ENCODE assay signal across 27 cellular contexts in the genomic region with DNA sequence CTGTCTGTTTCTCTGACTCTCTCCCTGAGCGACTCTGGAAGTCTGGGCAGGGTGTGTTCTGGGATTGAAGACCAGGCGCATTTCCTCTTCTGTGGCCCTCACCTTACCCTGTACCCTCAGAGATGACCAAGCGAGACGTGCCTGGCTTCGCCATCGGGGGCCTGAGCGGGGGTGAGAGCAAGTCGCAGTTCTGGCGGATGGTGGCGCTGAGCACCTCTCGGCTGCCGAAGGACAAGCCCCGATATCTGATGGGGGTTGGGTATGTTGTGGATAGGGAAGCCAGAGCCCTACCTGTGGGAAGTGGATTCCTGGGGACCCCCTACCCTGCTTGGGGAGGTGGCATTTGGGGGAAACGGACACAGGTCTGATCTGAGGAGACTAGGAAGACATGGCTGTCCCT. TPM values are rescaled to one million over a fixed set of nuclear protein-coding genes. Genes with fewer than 3 reads are reported as not detected.
DNase-seq lines count a peak whose midpoint lies in the region; ATAC-seq, FAIRE-seq and TF ChIP-seq lines count a peak whose summit lies in the region.
"Had no signal": no experiment of that assay in that cellular context is flagged by ENCODE, and none has a peak within 500 bp of the region (broad histone marks: within the 10 kb centered on the region; RNA-seq: fewer than 3 reads in every experiment).

No MANE protein-coding gene starts in this region.

- no peak for TF ChIP-seq EP300 in K562 (IDR thresholded peaks at IDR 0.05; ENCODE audit: low read length)
- no peak for TF ChIP-seq EP300 in transverse colon (IDR thresholded peaks at IDR 0.05; ENCODE audit: low read depth)

- H3K9ac ChIP-seq in IMR-90 (ENCODE audit: low read depth, low read length) (no peak overlapping the region), K562 (ENCODE audit: insufficient read depth in 1 of 2, low read depth in 2 of 2, low read length in 2 of 2) (no peak overlapping the region; a peak in 1 of 4 replicates)
- H3K9ac ChIP-seq: neural progenitor cell had no signal

- no peak overlapping the region for H2AFZ ChIP-seq in IMR-90 (replicated peaks; ENCODE audit: low read length, poor library complexity)
- no peak overlapping the region for H2AFZ ChIP-seq in K562 (ENCODE audit: low read depth, low read length)
- H2AFZ ChIP-seq: neural progenitor cell had no signal

- H3K27me3 ChIP-seq in IMR-90 (ENCODE audit: control insufficient read depth, insufficient read depth, low read length) (no peaks in the 10 kb centered on the region), K562 (ENCODE audit: control insufficient read depth in 2 of 2, insufficient read depth in 2 of 2, low read length in 2 of 2) (no peaks in the 10 kb centered on the region), transverse colon (no peaks in the 10 kb centered on the region)
- H3K27me3 ChIP-seq: BLaER1 treated with 17β-estradiol and CSF1 and Interleukin-3, amounts not matched to agents 10 nM and 100 nM; brain microvascular endothelial cell; neural progenitor cell; tibial artery had no signal

- H3K9me1 ChIP-seq in IMR-90 (ENCODE audit: insufficient read depth, low read length) (0 out of 2 replicates have a peak, but pooled peaks cover 4% of the 10 kb centered on the region), K562 (ENCODE audit: control insufficient read depth, insufficient read depth, low read length) (no peaks in the 10 kb centered on the region)

- H3K36me3 ChIP-seq in IMR-90 (ENCODE audit: control insufficient read depth, insufficient read depth, low read length) = peaks cover 12% of the 10 kb centered on the region
- H3K36me3 ChIP-seq in K562 (ENCODE audit: control insufficient read depth, insufficient read depth, low read length) = peaks cover 28% of the 10 kb centered on the region; the same call in 1 of the 3 replicates
- H3K36me3 ChIP-seq in transverse colon = no peaks in the 10 kb centered on the region
- H3K36me3 ChIP-seq: neural progenitor cell, prostate gland had no signal

- no peak overlapping the region for H2BK15ac ChIP-seq in IMR-90 (ENCODE audit: low read depth, low read length)

- no peak overlapping the region for H3K4me2 ChIP-seq in IMR-90 (ENCODE audit: low read depth, low read length)
- H3K4me2 ChIP-seq in K562 (ENCODE audit: insufficient read depth, low read length) = no peak overlapping the region
- H3K4me2 ChIP-seq: neural progenitor cell had no signal

- no peak overlapping the region for H2BK120ac ChIP-seq in IMR-90 (ENCODE audit: low read depth, low read length)

- peak overlapping the region; percentile 19 for H2AK9ac ChIP-seq in IMR-90 (replicated peaks; ENCODE audit: low read depth, low read length, poor library complexity)

- H3K56ac ChIP-seq in IMR-90 (ENCODE audit: extremely low read depth, insufficient read depth, low read length) = no peak overlapping the region

- H3K4me1 ChIP-seq in IMR-90 (ENCODE audit: control insufficient read depth, insufficient read depth, low read length) (no peaks in the 10 kb centered on the region), K562 (replicated peaks in 1 of 2; ENCODE audit: control insufficient read depth in 2 of 2, insufficient read depth in 2 of 2, low read length in 2 of 2) (peaks cover under 1 to 17% of the 10 kb centered on the region in 2 experiments; a peak in 3 of 5 replicates), transverse colon (peaks cover 4 to 15% (median 12%) of the 10 kb centered on the region in 4 donors)
- H3K4me1 ChIP-seq: neural progenitor cell, prostate gland had no signal

- no peak overlapping the region for H4K5ac ChIP-seq in IMR-90 (ENCODE audit: low read depth, low read length)

- no peak overlapping the region for H2AK5ac ChIP-seq in IMR-90 (ENCODE audit: low read depth, low read length)

- intact Hi-C loops in IMR-90 (cut with micrococcal nuclease) (loop anchor here (10.0 kb wide), 1 partner anchor 63 kb away; no protein-coding TSS in a partner anchor), K562 (cut with micrococcal nuclease) (no loop called here), transverse colon (cut with DNase I; ENCODE audit: low total_unique reads) (no loop called here)

- POLR2A ChIA-PET in IMR-90 (lab: Charles Lee; ENCODE audit: unreplicated experiment) = no interaction called here
- POLR2A ChIA-PET in K562 (lab: Yijun Ruan, JAX) = no interaction called here

- H4K8ac ChIP-seq in IMR-90 (ENCODE audit: low read depth in 2 of 2, low read length in 2 of 2) = no peak overlapping the region

- no peak overlapping the region for H4K91ac ChIP-seq in IMR-90 (ENCODE audit: insufficient read depth, low read depth, low read length)

- in situ Hi-C loops in IMR-90 (cut with MboI; ENCODE audit: low sequenced_read_pairs) = no loop called here
- in situ Hi-C loops in K562 (cut with MboI) = no loop called here
- in situ Hi-C loops in transverse colon (cut with MboI; ENCODE audit: low pct_ligation_motif_present in 1 of 4, low pct_unique_long_range_greater_than_20kb in 1 of 4, low sequenced_read_pairs in 3 of 4) = loop anchor here (5.0 to 25.0 kb wide), 4 partner anchors 53 to 155 kb away; a partner anchor contains a TSS

- no peak overlapping the region for H2BK20ac ChIP-seq in IMR-90 (ENCODE audit: low read depth, low read length)

- H3K4me3 ChIP-seq in IMR-90 (ENCODE audit: insufficient read depth, low read depth, low read length) (no peak overlapping the region), K562 (no peak overlapping the region), transverse colon (peak overlapping the region in 2 of 4 donors; percentile 9 to 39)
- H3K4me3 ChIP-seq: BLaER1 treated with 17β-estradiol and CSF1 and Interleukin-3, amounts not matched to agents 10 nM and 100 nM; neural progenitor cell; prostate gland; tibial artery had no signal

- TF ChIP-seq POLR2A in IMR-90 (IDR thresholded peaks at IDR 0.05; ENCODE audit: low read depth, low read length) = no peak
- no peak for TF ChIP-seq POLR2A in K562 (conservative IDR thresholded peaks at IDR 0.05)
- TF ChIP-seq POLR2A in transverse colon (IDR thresholded peaks at IDR 0.05) = no peak

- no peak overlapping the region for H3K18ac ChIP-seq in IMR-90 (ENCODE audit: low read depth, low read length)

- H3K9me3 ChIP-seq in IMR-90 (ENCODE audit: control insufficient read depth, insufficient read depth, low read length) = no peaks in the 10 kb centered on the region
- H3K9me3 ChIP-seq in K562 (replicated peaks; ENCODE audit: control insufficient read depth, insufficient read depth, low read depth, low read length) = no peaks in the 10 kb centered on the region
- H3K9me3 ChIP-seq in transverse colon = no peaks in the 10 kb centered on the region
- H3K9me3 ChIP-seq: BLaER1 treated with 17β-estradiol and CSF1 and Interleukin-3, amounts not matched to agents 10 nM and 100 nM; prostate gland; tibial artery had no signal

- H3K79me2 ChIP-seq in K562 (ENCODE audit: control insufficient read depth, insufficient read depth, low read length) = no peaks in the 10 kb centered on the region

- no peak overlapping the region for H3K4ac ChIP-seq in IMR-90 (ENCODE audit: low read depth, low read length)

- TF ChIP-seq RAD21 in IMR-90 (IDR thresholded peaks at IDR 0.05; ENCODE audit: low read length) (no peak), K562 (CRISPR knock-in tag; conservative IDR thresholded peaks at IDR 0.05 in 1 of 2, IDR thresholded peaks at IDR 0.05 in 1 of 2) (no peak)

- 62% methylated on average over 12 of the region's 14 CpGs; no CpG with 5 or more reads in 1 of the 2 experiments for WGBS in IMR-90 (ENCODE audit: extremely low coverage in 2 of 2, insufficient read length in 1 of 2), 2 experiments
- WGBS in K562 (ENCODE audit: insufficient coverage, low coverage, missing lambda C conversion rate) = 89% methylated on average over 13 of the region's 14 CpGs
- WGBS in transverse colon (ENCODE audit: low coverage in 1 of 2), 2 donors = 61 to 64% methylated on average over 11 to 14 of the region's 14 CpGs

- DNase-seq in IMR-90 (no peak), K562 (ENCODE audit: extremely low read depth in 1 of 4, low spot score in 3 of 4) (no peak), left lobe of liver (ENCODE audit: low spot score) (no peak), transverse colon (peak; percentile 44), DMS53 treated with DMSO at 0.1 percent for 48 hours (lab: John Stamatoyannopoulos, UW; ENCODE audit: unreplicated experiment) (no peak), NCI-H1048 (lab: John Stamatoyannopoulos, UW) (no peak), RCC 7860 (ENCODE audit: low spot score) (no peak)
- DNase-seq: activated naive CD4-positive, alpha-beta T cell treated with anti-CD3 and anti-CD28 coated beads for 36 hours; brain microvascular endothelial cell; COR-L47; hippocampal formation; mammary epithelial cell; NCI-H146; NCI-H2107; NCI-H748 treated with DMSO at 0.1 percent for 48 hours; RPMI8226; stimulated activated CD4-positive, alpha-beta T cell treated with anti-CD3 and anti-CD28 coated beads, Interleukin-12 subunit alpha, Interleukin-12 subunit beta, amount 100 ng/mL, for 4 hours; stimulated activated CD4-positive, alpha-beta T cell treated with anti-CD3 and anti-CD28 coated beads, Interleukin-2, amount 100 ng/mL, for 48 hours; T1000; tibial artery had no signal

- TF ChIP-seq CTCF in IMR-90 (conservative IDR thresholded peaks at IDR 0.05; ENCODE audit: low read depth, low read length) (no peak), K562 (IDR thresholded peaks at IDR 0.05 in 2 of 3, conservative IDR thresholded peaks at IDR 0.05 in 1 of 3; ENCODE audit: insufficient read depth in 2 of 3, low read depth in 1 of 3, low read length in 3 of 3) (no peak), transverse colon (IDR thresholded peaks at IDR 0.05) (peak in 4 of 5 experiments; percentile 15 to 55 (median 27))

- H3K27ac ChIP-seq in IMR-90 (ENCODE audit: insufficient read depth, low read length) = no peak overlapping the region
- H3K27ac ChIP-seq in K562 (ENCODE audit: extremely low read depth, low read depth, low read length) = no peak overlapping the region
- peak overlapping the region; percentile 83 to 88 (median 86) for H3K27ac ChIP-seq in transverse colon
- H3K27ac ChIP-seq: brain microvascular endothelial cell, epithelial cell of prostate, neural progenitor cell, prostate gland, tibial artery, VCaP had no signal

- peaks cover 0 to 3% of the 10 kb centered on the region in 2 experiments; a peak in 1 of 4 replicates for H3K79me1 ChIP-seq in IMR-90 (ENCODE audit: low read depth in 1 of 2, low read length in 2 of 2)

- BruUV-seq in IMR-90 (replicated peaks; lab: Mats Ljungman, UMichigan) (no TSS peak), K562 (replicated peaks; lab: Mats Ljungman, UMichigan) (no TSS peak)

- H4K20me1 ChIP-seq in IMR-90 (ENCODE audit: insufficient read depth, low read length) (no peaks in the 10 kb centered on the region), K562 (replicated peaks; ENCODE audit: control insufficient read depth, insufficient read depth, low read length) (no peaks in the 10 kb centered on the region)

- no peak overlapping the region for H3K23ac ChIP-seq in IMR-90 (ENCODE audit: low read depth, low read length)

- no peak for ATAC-seq in IMR-90 (ENCODE audit: low read depth)
- ATAC-seq in K562 = no peak
- peak; percentile 13 for ATAC-seq in left lobe of liver
- ATAC-seq: HepG2, sciatic nerve had no signal

- dilution Hi-C loops in IMR-90 (cut with HindIII; ENCODE audit: low sequenced_read_pairs, unreplicated experiment) = no loop called here

- no peak for FAIRE-seq in K562 (lab: Jason Lieb, UNC)
- no peak for FAIRE-seq in RCC 7860 (lab: Jason Lieb, UNC)
- FAIRE-seq: HepG2 had no signal

- CTCF ChIA-PET in IMR-90 (lab: Yijun Ruan, JAX) = no interaction called here
- CTCF ChIA-PET in K562 (lab: Yijun Ruan, JAX; ENCODE audit: low intra/inter-chr PET ratio) = no interaction called here

- no peak overlapping the region for H2BK5ac ChIP-seq in IMR-90 (ENCODE audit: low read depth, low read length, poor library complexity, severe bottlenecking)

- no peak overlapping the region for H3K14ac ChIP-seq in IMR-90 (replicated peaks; ENCODE audit: low read depth, low read length)

RNA-seq across cellular contexts. Expression of a gene that starts 5.8 kb away (rescaled TPM):
- total RNA-seq in IMR-90 (2012; rRNA removed) (55.0 and 55.6 TPM in 2 replicates), K562 (2014; rRNA removed) (77.1 and 94.4 TPM in 2 replicates), K562 (2014; rRNA removed; fragmentation: Illumina TruSeq; extraction: Trizol) (53.2 and 53.5 TPM in 2 replicates), K562 (2015; rRNA removed; fragmentation: Illumina TruSeq; extraction: Trizol) (66.6 and 67.2 TPM in 2 replicates), K562 (2021) (153 and 161 TPM in 2 replicates), left lobe of liver (64.8 TPM), transverse colon (1,000 to 10,000 TPM in 1 of 4 donors, 100 to 1,000 TPM in 3; 469 to 1,152 (median 585) TPM)
- polyA plus RNA-seq in IMR-90 (2012; rRNA removed) (74.2 and 74.6 TPM in 2 replicates), K562 (2011; rRNA removed) (72.6 and 122 TPM in 2 replicates), K562 (2014; fragmentation: Illumina TruSeq; extraction: Trizol) (93.5 and 112 TPM in 2 replicates), K562 (2014; fragmentation: Nextera tagmentation; extraction: Ambion mirVana) (1 to 10 TPM; 2.2 to 2.4 TPM), K562 (2014; rRNA removed) (88.8 and 104 TPM in 2 replicates)
- polyA plus RNA-seq in IMR-90 (2012; cell fraction: cytosol; rRNA removed) = 26.6 and 50.4 TPM in 2 replicates
- polyA plus RNA-seq in IMR-90 (2012; cell fraction: nucleus; rRNA removed; ENCODE audit: low replicate concordance) = 194 and 239 TPM in 2 replicates
- 612 and 1,251 TPM in 2 replicates for total RNA-seq in K562 (2011; cell fraction: chromatin; rRNA removed; ENCODE audit: low replicate concordance)
- total RNA-seq in K562 (2011; cell fraction: nucleolus; rRNA removed) = 540 and 557 TPM in 2 replicates
- total RNA-seq in K562 (2011; cell fraction: nucleoplasm; rRNA removed) = 513 and 610 TPM in 2 replicates
- polyA plus RNA-seq in K562 (2011; cell fraction: cytosol; rRNA removed) = 66.0 and 77.5 TPM in 2 replicates
- 343 and 372 TPM in 2 replicates for polyA plus RNA-seq in K562 (2011; cell fraction: nucleus; rRNA removed)
- 121 and 177 TPM in 2 replicates for polyA plus RNA-seq in K562 (2012)
- 138 and 139 TPM in 2 replicates for polyA minus RNA-seq in K562 (2011; rRNA and poly(A)+ RNA removed)
- 108 and 150 TPM in 2 replicates for polyA minus RNA-seq in K562 (2011; cell fraction: cytosol; rRNA and poly(A)+ RNA removed)
- polyA minus RNA-seq in K562 (2011; cell fraction: nucleus; rRNA and poly(A)+ RNA removed) = 314 and 488 TPM in 2 replicates

RNA-seq across cellular contexts. Expression of a gene that starts 10.8 kb away (rescaled TPM):
- total RNA-seq in IMR-90 (2012; rRNA removed) = 18.6 and 19.9 TPM in 2 replicates
- 51.8 and 63.3 TPM in 2 replicates for polyA plus RNA-seq in IMR-90 (2012; rRNA removed)
- 65.6 and 65.8 TPM in 2 replicates for polyA plus RNA-seq in IMR-90 (2012; cell fraction: cytosol; rRNA removed)
- 180 and 458 TPM in 2 replicates for polyA plus RNA-seq in IMR-90 (2012; cell fraction: nucleus; rRNA removed; ENCODE audit: low replicate concordance)
- total RNA-seq in K562 (2011; cell fraction: chromatin; rRNA removed; ENCODE audit: low replicate concordance) = 34.3 and 114 TPM in 2 replicates
- total RNA-seq in K562 (2011; cell fraction: nucleolus; rRNA removed) = 106 TPM in 2 replicates
- total RNA-seq in K562 (2011; cell fraction: nucleoplasm; rRNA removed) = 68.0 and 71.0 TPM in 2 replicates
- total RNA-seq in K562 (2014; rRNA removed) = 34.6 and 43.6 TPM in 2 replicates
- 7.1 and 10.4 TPM in 2 replicates for total RNA-seq in K562 (2014; rRNA removed; fragmentation: Illumina TruSeq; extraction: Trizol)
- 32.8 and 33.7 TPM in 2 replicates for total RNA-seq in K562 (2015; rRNA removed; fragmentation: Illumina TruSeq; extraction: Trizol)
- 63.5 and 63.6 TPM in 2 replicates for total RNA-seq in K562 (2021)
- 30.5 and 46.6 TPM in 2 replicates for polyA plus RNA-seq in K562 (2011; rRNA removed)
- polyA plus RNA-seq in K562 (2011; cell fraction: cytosol; rRNA removed) = 37.2 and 62.5 TPM in 2 replicates
- 188 and 308 TPM in 2 replicates for polyA plus RNA-seq in K562 (2011; cell fraction: nucleus; rRNA removed)
- 29.4 and 72.1 TPM in 2 replicates for polyA plus RNA-seq in K562 (2012)
- polyA plus RNA-seq in K562 (2014; fragmentation: Illumina TruSeq; extraction: Trizol) = 19.3 and 44.0 TPM in 2 replicates
- polyA plus RNA-seq in K562 (2014; fragmentation: Nextera tagmentation; extraction: Ambion mirVana) = 1 to 10 TPM; 1.2 to 6.2 TPM
- 65.5 and 77.8 TPM in 2 replicates for polyA plus RNA-seq in K562 (2014; rRNA removed)
- 6.0 and 7.7 TPM in 2 replicates for polyA minus RNA-seq in K562 (2011; rRNA and poly(A)+ RNA removed)
- 15.5 and 16.8 TPM in 2 replicates for polyA minus RNA-seq in K562 (2011; cell fraction: cytosol; rRNA and poly(A)+ RNA removed)
- 19.0 and 26.1 TPM in 2 replicates for polyA minus RNA-seq in K562 (2011; cell fraction: nucleus; rRNA and poly(A)+ RNA removed)
- 33.2 TPM for total RNA-seq in left lobe of liver
- total RNA-seq in transverse colon = 100 to 1,000 TPM in 1 of 4 donors, 10 to 100 TPM in 3; 28.5 to 201 (median 39.9) TPM

RNA-seq across cellular contexts. Expression of a gene that starts 57.9 kb away (rescaled TPM):
- 95.3 and 120 TPM in 2 replicates for total RNA-seq in IMR-90 (2012; rRNA removed)
- polyA plus RNA-seq in IMR-90 (2012; rRNA removed) = 155 and 166 TPM in 2 replicates
- 86.0 and 97.7 TPM in 2 replicates for polyA plus RNA-seq in IMR-90 (2012; cell fraction: cytosol; rRNA removed)
- 521 and 599 TPM in 2 replicates for polyA plus RNA-seq in IMR-90 (2012; cell fraction: nucleus; rRNA removed; ENCODE audit: low replicate concordance)
- 430 and 677 TPM in 2 replicates for total RNA-seq in K562 (2011; cell fraction: chromatin; rRNA removed; ENCODE audit: low replicate concordance)
- 329 and 377 TPM in 2 replicates for total RNA-seq in K562 (2011; cell fraction: nucleolus; rRNA removed)
- total RNA-seq in K562 (2011; cell fraction: nucleoplasm; rRNA removed) = 305 and 307 TPM in 2 replicates
- total RNA-seq in K562 (2014; rRNA removed) = 141 and 169 TPM in 2 replicates
- total RNA-seq in K562 (2014; rRNA removed; fragmentation: Illumina TruSeq; extraction: Trizol) = 122 and 125 TPM in 2 replicates
- 179 and 183 TPM in 2 replicates for total RNA-seq in K562 (2015; rRNA removed; fragmentation: Illumina TruSeq; extraction: Trizol)
- total RNA-seq in K562 (2021) = 408 and 453 TPM in 2 replicates
- 175 and 376 TPM in 2 replicates for polyA plus RNA-seq in K562 (2011; rRNA removed)
- 127 and 144 TPM in 2 replicates for polyA plus RNA-seq in K562 (2011; cell fraction: cytosol; rRNA removed)
- polyA plus RNA-seq in K562 (2011; cell fraction: nucleus; rRNA removed) = 442 and 520 TPM in 2 replicates
- polyA plus RNA-seq in K562 (2012) = 205 and 346 TPM in 2 replicates
- 342 and 395 TPM in 2 replicates for polyA plus RNA-seq in K562 (2014; fragmentation: Illumina TruSeq; extraction: Trizol)
- polyA plus RNA-seq in K562 (2014; fragmentation: Nextera tagmentation; extraction: Ambion mirVana) = 10 to 100 TPM; 26.0 to 27.5 TPM
- polyA plus RNA-seq in K562 (2014; rRNA removed) = 231 and 240 TPM in 2 replicates
- polyA minus RNA-seq in K562 (2011; rRNA and poly(A)+ RNA removed) = 144 and 225 TPM in 2 replicates
- polyA minus RNA-seq in K562 (2011; cell fraction: cytosol; rRNA and poly(A)+ RNA removed) = 105 and 160 TPM in 2 replicates
- 106 and 132 TPM in 2 replicates for polyA minus RNA-seq in K562 (2011; cell fraction: nucleus; rRNA and poly(A)+ RNA removed)
- 57.1 TPM for total RNA-seq in left lobe of liver
- total RNA-seq in transverse colon = 100 to 1,000 TPM in 3 of 4 donors, 10 to 100 TPM in 1; 73.6 to 242 (median 151) TPM

Comparison
In these comparisons a context has a peak if more than half of its experiments do, and no peak if none do; other contexts are left out.
1. H3K27ac ChIP-seq: peak in transverse colon (4 of 4); none in IMR-90 (single experiment) and K562 (single experiment).
2. CTCF ChIP-seq: peak in transverse colon (4 of 5); none in IMR-90 (single experiment) and K562 (0 of 3).
3. in situ Hi-C loops: an anchor here in transverse colon (5.0 to 25.0 kb wide); none called in IMR-90 and K562.